In the genomic region with DNA sequence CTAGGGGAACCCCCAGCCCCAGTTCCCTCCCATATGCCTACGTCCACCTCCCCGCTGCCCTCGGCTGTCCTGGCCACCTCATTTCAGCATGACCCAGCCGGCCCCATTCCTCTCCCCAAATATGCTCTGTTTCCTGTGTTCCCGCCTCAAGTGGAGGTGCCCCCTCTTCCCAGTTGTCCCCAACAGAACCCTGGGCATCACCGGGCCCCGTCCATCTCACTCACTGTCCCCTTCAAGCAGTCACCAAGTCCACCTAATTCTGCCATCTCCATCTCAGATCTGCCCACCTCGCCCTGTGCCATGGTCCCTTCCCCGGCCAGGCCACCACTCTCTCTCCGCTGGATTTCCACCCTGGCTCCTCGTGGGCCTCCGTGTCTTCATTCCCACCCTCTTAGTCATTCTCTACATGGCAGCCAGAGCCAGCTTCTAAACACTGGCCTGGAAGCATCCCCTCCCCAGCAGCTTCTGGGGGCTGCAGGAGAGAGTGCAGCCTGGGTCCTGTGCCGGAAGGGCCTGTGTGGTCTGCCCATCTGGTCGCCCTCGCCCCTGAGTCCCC, we compare ENCODE assay signal across 18 cellular contexts. TPM values are rescaled to one million over a fixed set of nuclear protein-coding genes. Genes with fewer than 3 reads are reported as not detected.
DNase-seq lines count a peak whose midpoint lies in the region; ATAC-seq, FAIRE-seq and TF ChIP-seq lines count a peak whose summit lies in the region.
"Had no signal": no experiment of that assay in that cellular context is flagged by ENCODE, and none has a peak within 500 bp of the region (broad histone marks: within the 10 kb centered on the region; RNA-seq: fewer than 3 reads in every experiment).

No MANE protein-coding gene starts in this region.

- no peak for TF ChIP-seq CTCF in RWPE2 (IDR thresholded peaks at IDR 0.05; ENCODE audit: poor library complexity, severe bottlenecking)

- H3F3A ChIP-seq in GM23248 (ENCODE audit: insufficient read depth), result no peaks in the 10 kb centered on the region

- no peaks in the 10 kb centered on the region for H3K27me3 Mint-ChIP-seq in stimulated activated naive CD8-positive, alpha-beta T cell treated with anti-CD3 and anti-CD28 coated beads, Interleukin-15, amount 100 ng/mL, for 72 hours

- H3K4me3 Mint-ChIP-seq in stimulated activated naive CD8-positive, alpha-beta T cell treated with anti-CD3 and anti-CD28 coated beads, Interleukin-15, amount 100 ng/mL, for 72 hours, result no peak overlapping the region
- H3K4me3 Mint-ChIP-seq: activated CD4-positive, alpha-beta memory T cell treated with anti-CD3 and anti-CD28 coated beads, Interleukin-2, amount 10 ng/mL, durations not matched to agents 7 days and 5 days; T-helper 1 cell treated with Interleukin-12 subunit alpha and Interleukin-12 subunit beta and Interleukin-4 antibody, amounts not matched to agents 30 μg/mL and 1 μg/mL, for 36 hours had no signal

- peaks cover 0 to 48% (median 18%) of the 10 kb centered on the region in 10 experiments; a peak in 15 of 20 replicates for H3K4me1 ChIP-seq in BLaER1 treated with 17β-estradiol and CSF1 and Interleukin-3, amounts not matched to agents 10 nM and 100 nM
- H3K4me1 ChIP-seq in GM23248 (ENCODE audit: insufficient read depth) (no peaks in the 10 kb centered on the region), RWPE2 (ENCODE audit: insufficient read depth, poor library complexity, severe bottlenecking) (no peaks in the 10 kb centered on the region), neuron (ENCODE audit: insufficient read depth, low read length) (peaks cover 5% of the 10 kb centered on the region)
- H3K4me1 ChIP-seq: thyroid gland had no signal

- in situ Hi-C loops in GM23248 (cut with MboI), result no loop called here

- no peak overlapping the region for H3K4me2 ChIP-seq in BLaER1 treated with 17β-estradiol and CSF1 and Interleukin-3, amounts not matched to agents 10 nM and 100 nM
- H3K4me2 ChIP-seq in GM23248 (ENCODE audit: unreplicated experiment), result no peak overlapping the region

- DNase-seq in GM23248 (peak; percentile 23), RWPE2 (ENCODE audit: low spot score) (peak; percentile 51), frontal cortex (ENCODE audit: low spot score in 2 of 2) (no peak), NCI-H187 treated with DMSO at 0.1 percent for 48 hours (lab: John Stamatoyannopoulos, UW) (no peak)
- DNase-seq in stimulated activated naive CD8-positive, alpha-beta T cell treated with anti-CD3 and anti-CD28 coated beads, Interleukin-15, amount 100 ng/mL, for 72 hours, result no peak

- H3K9ac ChIP-seq in BLaER1 treated with 17β-estradiol and CSF1 and Interleukin-3, amounts not matched to agents 10 nM and 100 nM, result peak overlapping the region in 7 of 11 experiments; percentile 11 to 50 (median 39); a peak in 9 of 22 replicates
- no peak overlapping the region for H3K9ac ChIP-seq in GM23248

- ATAC-seq in RWPE2 (ENCODE audit: low read depth), result no peak
- no peak for ATAC-seq in stimulated activated naive CD8-positive, alpha-beta T cell treated with anti-CD3 and anti-CD28 coated beads, Interleukin-15, amount 100 ng/mL, for 72 hours

- H3K4me1 Mint-ChIP-seq in stimulated activated naive CD8-positive, alpha-beta T cell treated with anti-CD3 and anti-CD28 coated beads, Interleukin-15, amount 100 ng/mL, for 72 hours, result peaks cover 17% of the 10 kb centered on the region

- H3K9me3 Mint-ChIP-seq in stimulated activated naive CD8-positive, alpha-beta T cell treated with anti-CD3 and anti-CD28 coated beads, Interleukin-15, amount 100 ng/mL, for 72 hours, result no peaks in the 10 kb centered on the region
- H3K9me3 Mint-ChIP-seq: activated CD4-positive, alpha-beta memory T cell treated with anti-CD3 and anti-CD28 coated beads, Interleukin-2, amount 10 ng/mL, durations not matched to agents 7 days and 5 days; T-helper 1 cell treated with Interleukin-12 subunit alpha and Interleukin-12 subunit beta and Interleukin-4 antibody, amounts not matched to agents 30 μg/mL and 1 μg/mL, for 36 hours had no signal

- FAIRE-seq in frontal cortex (lab: Jason Lieb, UNC), result no peak
- FAIRE-seq: G401.6, TTC549 had no signal

- H3K79me2 ChIP-seq in GM23248 (ENCODE audit: insufficient read depth), result no peaks in the 10 kb centered on the region

- H2AFZ ChIP-seq in GM23248 (no peak overlapping the region), neuron (ENCODE audit: low read depth, low read length) (peak overlapping the region; percentile 8)

- H3K27ac Mint-ChIP-seq in stimulated activated naive CD8-positive, alpha-beta T cell treated with anti-CD3 and anti-CD28 coated beads, Interleukin-15, amount 100 ng/mL, for 72 hours, result peak overlapping the region in 1 of 2 donors; percentile 17
- H3K27ac Mint-ChIP-seq: activated CD4-positive, alpha-beta memory T cell treated with anti-CD3 and anti-CD28 coated beads, Interleukin-2, amount 10 ng/mL, durations not matched to agents 7 days and 5 days; T-helper 1 cell treated with Interleukin-12 subunit alpha and Interleukin-12 subunit beta and Interleukin-4 antibody, amounts not matched to agents 30 μg/mL and 1 μg/mL, for 36 hours had no signal

- H3K27ac ChIP-seq in BLaER1 treated with 17β-estradiol and CSF1 and Interleukin-3, amounts not matched to agents 10 nM and 100 nM, result 0 out of 22 replicates have a peak overlapping the region, but pooled peaks of 1 of the 11 experiments have one; percentile 38
- no peak overlapping the region for H3K27ac ChIP-seq in GM23248
- no peak overlapping the region for H3K27ac ChIP-seq in RWPE2 (ENCODE audit: poor library complexity, severe bottlenecking)
- H3K27ac ChIP-seq: SK-N-MC, thyroid gland, vagina had no signal

- no peak overlapping the region for H3K4me3 ChIP-seq in BLaER1 treated with 17β-estradiol and CSF1 and Interleukin-3, amounts not matched to agents 10 nM and 100 nM
- H3K4me3 ChIP-seq in GM23248, result no peak overlapping the region
- no peak overlapping the region for H3K4me3 ChIP-seq in RWPE2 (ENCODE audit: severe bottlenecking)
- no peak overlapping the region for H3K4me3 ChIP-seq in neuron (ENCODE audit: low read length)
- H3K4me3 ChIP-seq: SK-N-MC, thyroid gland, vagina had no signal

- WGBS in GM23248 (ENCODE audit: low coverage in 1 of 2, low lambda C conversion rate in 2 of 2, missing lambda C conversion rate in 2 of 2), 2 experiments, result 45 to 60% methylated on average over 11 to 15 of the region's 15 CpGs

- H3K9me3 ChIP-seq in BLaER1 treated with 17β-estradiol and CSF1 and Interleukin-3, amounts not matched to agents 10 nM and 100 nM (replicated peaks in 1 of 11), result no peaks in the 10 kb centered on the region
- H3K9me3 ChIP-seq in GM23248 (ENCODE audit: low read depth) (no peaks in the 10 kb centered on the region), RWPE2 (ENCODE audit: severe bottlenecking) (no peaks in the 10 kb centered on the region), neuron (ENCODE audit: low read length) (no peaks in the 10 kb centered on the region)
- H3K9me3 ChIP-seq: BE2C, thyroid gland, vagina had no signal

- H3K27me3 ChIP-seq in BLaER1 treated with 17β-estradiol and CSF1 and Interleukin-3, amounts not matched to agents 10 nM and 100 nM, result no peaks in the 10 kb centered on the region
- H3K27me3 ChIP-seq in GM23248 (replicated peaks; ENCODE audit: insufficient read depth), result no peaks in the 10 kb centered on the region
- no peaks in the 10 kb centered on the region for H3K27me3 ChIP-seq in RWPE2 (ENCODE audit: insufficient read depth, poor library complexity, severe bottlenecking)
- H3K27me3 ChIP-seq in neuron (ENCODE audit: insufficient read depth, low read length), result peaks cover 11% of the 10 kb centered on the region
- H3K27me3 ChIP-seq: BE2C, thyroid gland, vagina had no signal

- H4K20me1 ChIP-seq in BLaER1 treated with 17β-estradiol and CSF1 and Interleukin-3, amounts not matched to agents 10 nM and 100 nM, result no peaks in the 10 kb centered on the region
- no peaks in the 10 kb centered on the region for H4K20me1 ChIP-seq in GM23248 (ENCODE audit: insufficient read depth)

- no peaks in the 10 kb centered on the region for H3K9me2 ChIP-seq in GM23248 (ENCODE audit: insufficient read depth)

- no peaks in the 10 kb centered on the region for H3K36me3 ChIP-seq in BLaER1 treated with 17β-estradiol and CSF1 and Interleukin-3, amounts not matched to agents 10 nM and 100 nM
- no peaks in the 10 kb centered on the region for H3K36me3 ChIP-seq in GM23248 (ENCODE audit: low read depth)
- H3K36me3 ChIP-seq in RWPE2 (ENCODE audit: low read depth), result peaks cover 16% of the 10 kb centered on the region
- no peaks in the 10 kb centered on the region for H3K36me3 ChIP-seq in neuron (ENCODE audit: insufficient read depth, low read length)
- H3K36me3 ChIP-seq: BE2C had no signal

RNA-seq across cellular contexts. Expression of a gene that starts 12.8 kb away (rescaled TPM):
- total RNA-seq in GM23248 (2014; rRNA removed; shearing (Covaris generic)), result 0.43 and 1.5 TPM in 2 replicates
- polyA plus RNA-seq in GM23248 (2016; fragmentation: Nextera tagmentation; extraction: Ambion mirVana), result 1.9 and 2.0 TPM in 2 replicates
- 0.41 TPM for total RNA-seq in frontal cortex

RNA-seq across cellular contexts. Expression of a gene that starts 13.7 kb away (rescaled TPM):
- not detected in 2 replicates for total RNA-seq in GM23248 (2014; rRNA removed; shearing (Covaris generic))
- not detected in 2 replicates for polyA plus RNA-seq in GM23248 (2016; fragmentation: Nextera tagmentation; extraction: Ambion mirVana)
- total RNA-seq in frontal cortex, result not detected
- total RNA-seq: activated CD4-positive, alpha-beta memory T cell treated with anti-CD3 and anti-CD28 coated beads, Interleukin-2, amount 10 ng/mL, durations not matched to agents 7 days and 5 days; endothelial cell of umbilical vein; M059J had no signal
- polyA plus RNA-seq: endothelial cell of umbilical vein, neural cell had no signal

RNA-seq across cellular contexts. Expression of a gene that starts 34.4 kb away (rescaled TPM):
- 18.2 and 19.5 TPM in 2 replicates for total RNA-seq in GM23248 (2014; rRNA removed; shearing (Covaris generic))
- polyA plus RNA-seq in GM23248 (2016; fragmentation: Nextera tagmentation; extraction: Ambion mirVana), result 21.2 and 23.1 TPM in 2 replicates
- total RNA-seq in frontal cortex, result 4.9 TPM

RNA-seq across cellular contexts. Expression of a gene that starts 34.5 kb away (rescaled TPM):
- total RNA-seq in GM23248 (2014; rRNA removed; shearing (Covaris generic)), result 27.6 and 36.3 TPM in 2 replicates
- 17.4 and 20.5 TPM in 2 replicates for polyA plus RNA-seq in GM23248 (2016; fragmentation: Nextera tagmentation; extraction: Ambion mirVana)
- 98.2 TPM for total RNA-seq in frontal cortex

RNA-seq across cellular contexts. Expression of a gene that starts 58.9 kb away (rescaled TPM):
- 28.8 and 38.2 TPM in 2 replicates for total RNA-seq in GM23248 (2014; rRNA removed; shearing (Covaris generic))
- 69.8 and 76.5 TPM in 2 replicates for polyA plus RNA-seq in GM23248 (2016; fragmentation: Nextera tagmentation; extraction: Ambion mirVana)
- total RNA-seq in frontal cortex, result 16.7 TPM

Comparison
In these comparisons a context has a peak if more than half of its experiments do, and no peak if none do; other contexts are left out.
1. DNase-seq: peak in GM23248 (single experiment) and RWPE2 (single experiment); none in frontal cortex (0 of 2), stimulated activated naive CD8-positive, alpha-beta T cell treated with anti-CD3 and anti-CD28 coated beads, Interleukin-15, amount 100 ng/mL, for 72 hours (0 of 2) and NCI-H187 treated with DMSO at 0.1 percent for 48 hours (single experiment).